ENCODE assay signal across 1 cellular context in the genomic region with DNA sequence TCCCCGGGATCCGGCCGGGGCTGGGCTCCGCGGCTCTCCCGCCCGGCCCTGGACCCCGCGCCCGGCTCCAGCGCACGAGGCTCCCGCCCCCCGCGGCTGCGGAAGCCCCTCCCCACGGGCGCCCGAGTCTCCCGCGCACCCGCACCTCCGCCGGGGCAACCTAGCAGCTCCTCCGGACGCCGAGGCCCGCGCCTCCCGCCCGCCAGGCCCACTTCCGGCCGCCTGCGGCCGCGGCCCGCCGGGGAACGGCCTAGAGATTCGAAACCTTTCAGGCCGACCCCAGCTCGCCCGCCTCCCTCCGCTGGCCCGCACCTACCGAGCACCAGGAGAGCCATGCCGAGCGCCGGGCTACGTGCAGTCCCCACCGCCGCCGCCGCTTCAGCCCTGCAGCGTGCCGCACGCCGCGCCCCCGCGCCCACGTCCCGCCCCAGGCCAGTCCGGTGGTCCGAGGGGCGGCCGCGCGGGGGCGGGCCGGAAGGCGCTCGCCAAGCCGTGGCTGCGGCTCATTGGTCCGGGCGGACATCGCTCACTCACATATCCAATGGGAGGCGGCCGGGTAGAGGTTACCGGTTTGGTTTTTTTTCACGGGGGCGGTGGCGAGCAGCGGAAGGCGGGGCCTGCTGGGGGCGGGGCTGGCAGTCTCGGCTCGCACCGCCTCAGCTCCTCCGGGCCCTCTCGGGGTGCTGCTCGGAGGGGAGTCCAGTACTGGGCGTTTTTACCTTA.
TF ChIP-seq lines count a peak whose summit lies in the region.

Gene PDIA6 (minus strand): TSS at position 424 of the 723 bp plus-strand sequence. CDS start 89 bp downstream, at position 335.

TF ChIP-seq in GM12878, 131 proteins besides CTCF, POLR2A, EP300 and RAD21 (continued from another document and continues in another):
- no peak for TF ChIP-seq ATF7 (IDR thresholded peaks at IDR 0.05; ENCODE audit: low read depth)
- peak; percentile 98 for TF ChIP-seq PKNOX1 (IDR thresholded peaks at IDR 0.05)
- peak; percentile 51 for TF ChIP-seq FOS (IDR thresholded peaks at IDR 0.05; ENCODE audit: borderline replicate concordance, extremely low read depth, insufficient read length)
- TF ChIP-seq SPI1 (IDR thresholded peaks at IDR 0.05; ENCODE audit: borderline replicate concordance, insufficient read depth, low read depth, low read length): no peak
- TF ChIP-seq KLF5 (IDR thresholded peaks at IDR 0.05; ENCODE audit: partially characterized antibody): peak; percentile 64
- TF ChIP-seq BCL3 (IDR thresholded peaks at IDR 0.05; ENCODE audit: borderline replicate concordance, insufficient read depth, low read depth, low read length, poor library complexity, severe bottlenecking): no peak
- TF ChIP-seq NR2C1 (IDR thresholded peaks at IDR 0.05): peak; percentile 78
- TF ChIP-seq LARP7 (IDR thresholded peaks at IDR 0.05): peak; percentile 88
- TF ChIP-seq ZNF687 (IDR thresholded peaks at IDR 0.05): peak; percentile 64
- peak; percentile 81; the same call in 1 of the 2 replicates for TF ChIP-seq RB1 (IDR thresholded peaks at IDR 0.05; ENCODE audit: borderline replicate concordance)
- no peak for TF ChIP-seq TCF7 (IDR thresholded peaks at IDR 0.05; ENCODE audit: borderline replicate concordance)
- peak; percentile 81; the same call in 1 of the 2 replicates for TF ChIP-seq CHD2 (IDR thresholded peaks at IDR 0.05; ENCODE audit: borderline replicate concordance, low read depth, low read length)
- TF ChIP-seq PBX3 (IDR thresholded peaks at IDR 0.05; ENCODE audit: insufficient replicate concordance, low read depth, low read length): peak; percentile 96
- peak; percentile 35 for TF ChIP-seq E4F1 (IDR thresholded peaks at IDR 0.05; ENCODE audit: borderline replicate concordance, partially characterized antibody)
- 0 out of 2 replicates have a peak, but pooled peaks have one; percentile 18 for TF ChIP-seq HDGF (IDR thresholded peaks at IDR 0.05)
- TF ChIP-seq GABPA (IDR thresholded peaks at IDR 0.05; ENCODE audit: low read depth): peak; percentile 74
- TF ChIP-seq, protein P1, sequence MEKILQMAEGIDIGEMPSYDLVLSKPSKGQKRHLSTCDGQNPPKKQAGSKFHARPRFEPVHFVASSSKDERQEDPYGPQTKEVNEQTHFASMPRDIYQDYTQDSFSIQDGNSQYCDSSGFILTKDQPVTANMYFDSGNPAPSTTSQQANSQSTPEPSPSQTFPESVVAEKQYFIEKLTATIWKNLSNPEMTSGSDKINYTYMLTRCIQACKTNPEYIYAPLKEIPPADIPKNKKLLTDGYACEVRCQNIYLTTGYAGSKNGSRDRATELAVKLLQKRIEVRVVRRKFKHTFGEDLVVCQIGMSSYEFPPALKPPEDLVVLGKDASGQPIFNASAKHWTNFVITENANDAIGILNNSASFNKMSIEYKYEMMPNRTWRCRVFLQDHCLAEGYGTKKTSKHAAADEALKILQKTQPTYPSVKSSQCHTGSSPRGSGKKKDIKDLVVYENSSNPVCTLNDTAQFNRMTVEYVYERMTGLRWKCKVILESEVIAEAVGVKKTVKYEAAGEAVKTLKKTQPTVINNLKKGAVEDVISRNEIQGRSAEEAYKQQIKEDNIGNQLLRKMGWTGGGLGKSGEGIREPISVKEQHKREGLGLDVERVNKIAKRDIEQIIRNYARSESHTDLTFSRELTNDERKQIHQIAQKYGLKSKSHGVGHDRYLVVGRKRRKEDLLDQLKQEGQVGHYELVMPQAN (conservative IDR thresholded peaks at IDR 0.05): peak; percentile 81
- peak; percentile 78 for TF ChIP-seq IKZF1 (conservative IDR thresholded peaks at IDR 0.05)
- TF ChIP-seq PAX5 (IDR thresholded peaks at IDR 0.05; ENCODE audit: borderline replicate concordance, low read depth, low read length): 0 out of 2 replicates have a peak, but pooled peaks have one; percentile 13
- TF ChIP-seq ASH2L (IDR thresholded peaks at IDR 0.05; ENCODE audit: borderline replicate concordance, low read depth): peak; percentile 73; the same call in 1 of the 2 replicates
- TF ChIP-seq GATAD2B (conservative IDR thresholded peaks at IDR 0.05; ENCODE audit: low read depth): peak; percentile 98
- TF ChIP-seq, protein P2, sequence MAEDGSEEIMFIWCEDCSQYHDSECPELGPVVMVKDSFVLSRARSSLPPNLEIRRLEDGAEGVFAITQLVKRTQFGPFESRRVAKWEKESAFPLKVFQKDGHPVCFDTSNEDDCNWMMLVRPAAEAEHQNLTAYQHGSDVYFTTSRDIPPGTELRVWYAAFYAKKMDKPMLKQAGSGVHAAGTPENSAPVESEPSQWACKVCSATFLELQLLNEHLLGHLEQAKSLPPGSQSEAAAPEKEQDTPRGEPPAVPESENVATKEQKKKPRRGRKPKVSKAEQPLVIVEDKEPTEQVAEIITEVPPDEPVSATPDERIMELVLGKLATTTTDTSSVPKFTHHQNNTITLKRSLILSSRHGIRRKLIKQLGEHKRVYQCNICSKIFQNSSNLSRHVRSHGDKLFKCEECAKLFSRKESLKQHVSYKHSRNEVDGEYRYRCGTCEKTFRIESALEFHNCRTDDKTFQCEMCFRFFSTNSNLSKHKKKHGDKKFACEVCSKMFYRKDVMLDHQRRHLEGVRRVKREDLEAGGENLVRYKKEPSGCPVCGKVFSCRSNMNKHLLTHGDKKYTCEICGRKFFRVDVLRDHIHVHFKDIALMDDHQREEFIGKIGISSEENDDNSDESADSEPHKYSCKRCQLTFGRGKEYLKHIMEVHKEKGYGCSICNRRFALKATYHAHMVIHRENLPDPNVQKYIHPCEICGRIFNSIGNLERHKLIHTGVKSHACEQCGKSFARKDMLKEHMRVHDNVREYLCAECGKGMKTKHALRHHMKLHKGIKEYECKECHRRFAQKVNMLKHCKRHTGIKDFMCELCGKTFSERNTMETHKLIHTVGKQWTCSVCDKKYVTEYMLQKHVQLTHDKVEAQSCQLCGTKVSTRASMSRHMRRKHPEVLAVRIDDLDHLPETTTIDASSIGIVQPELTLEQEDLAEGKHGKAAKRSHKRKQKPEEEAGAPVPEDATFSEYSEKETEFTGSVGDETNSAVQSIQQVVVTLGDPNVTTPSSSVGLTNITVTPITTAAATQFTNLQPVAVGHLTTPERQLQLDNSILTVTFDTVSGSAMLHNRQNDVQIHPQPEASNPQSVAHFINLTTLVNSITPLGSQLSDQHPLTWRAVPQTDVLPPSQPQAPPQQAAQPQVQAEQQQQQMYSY (CRISPR knock-in tag; IDR thresholded peaks at IDR 0.05): no peak
- peak; percentile 41; the same call in 1 of the 2 replicates for TF ChIP-seq ZNF24 (IDR thresholded peaks at IDR 0.05)
- peak; percentile 87 for TF ChIP-seq BACH1 (IDR thresholded peaks at IDR 0.05; ENCODE audit: borderline replicate concordance)
- peak; percentile 64 for TF ChIP-seq YY1 (IDR thresholded peaks at IDR 0.05; ENCODE audit: low read depth, low read length)
- TF ChIP-seq CEBPZ (IDR thresholded peaks at IDR 0.05; ENCODE audit: low read depth, low read length): 0 out of 2 replicates have a peak, but pooled peaks have one; percentile 17
- peak; percentile 66; the same call in 1 of the 2 replicates for TF ChIP-seq NFXL1 (IDR thresholded peaks at IDR 0.05; ENCODE audit: borderline replicate concordance)
- TF ChIP-seq, protein P3, sequence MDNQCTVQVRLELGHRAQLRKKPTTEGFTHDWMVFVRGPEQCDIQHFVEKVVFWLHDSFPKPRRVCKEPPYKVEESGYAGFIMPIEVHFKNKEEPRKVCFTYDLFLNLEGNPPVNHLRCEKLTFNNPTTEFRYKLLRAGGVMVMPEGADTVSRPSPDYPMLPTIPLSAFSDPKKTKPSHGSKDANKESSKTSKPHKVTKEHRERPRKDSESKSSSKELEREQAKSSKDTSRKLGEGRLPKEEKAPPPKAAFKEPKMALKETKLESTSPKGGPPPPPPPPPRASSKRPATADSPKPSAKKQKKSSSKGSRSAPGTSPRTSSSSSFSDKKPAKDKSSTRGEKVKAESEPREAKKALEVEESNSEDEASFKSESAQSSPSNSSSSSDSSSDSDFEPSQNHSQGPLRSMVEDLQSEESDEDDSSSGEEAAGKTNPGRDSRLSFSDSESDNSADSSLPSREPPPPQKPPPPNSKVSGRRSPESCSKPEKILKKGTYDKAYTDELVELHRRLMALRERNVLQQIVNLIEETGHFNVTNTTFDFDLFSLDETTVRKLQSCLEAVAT (IDR thresholded peaks at IDR 0.05): no peak
